In the genomic region with DNA sequence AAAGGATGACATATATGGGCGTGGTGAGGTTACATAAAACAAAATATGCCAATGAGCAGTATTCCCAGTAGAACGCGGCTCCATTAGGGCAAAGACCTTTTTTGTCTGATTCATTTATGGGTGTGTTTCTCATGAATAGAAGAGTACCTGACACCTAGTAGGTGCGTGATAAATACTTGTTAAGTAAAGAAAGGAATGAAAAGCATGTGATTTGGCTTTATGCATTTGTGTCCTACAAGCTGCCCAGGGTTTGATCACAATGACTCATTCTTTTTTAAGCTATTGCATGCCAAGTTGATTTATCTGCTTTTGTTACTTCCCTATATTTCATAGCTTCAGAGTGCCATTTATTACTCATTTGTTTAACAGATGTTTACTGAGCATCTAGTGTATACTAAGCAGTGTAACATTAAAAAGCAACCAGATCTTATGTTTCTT, we compare ENCODE assay signal across 8 cellular contexts. TPM values are rescaled to one million over a fixed set of nuclear protein-coding genes. Genes with fewer than 3 reads are reported as not detected.
DNase-seq lines count a peak whose midpoint lies in the region; ATAC-seq, FAIRE-seq and TF ChIP-seq lines count a peak whose summit lies in the region.
"Had no signal": no experiment of that assay in that cellular context is flagged by ENCODE, and none has a peak within 500 bp of the region (broad histone marks: within the 10 kb centered on the region; RNA-seq: fewer than 3 reads in every experiment).

No MANE protein-coding gene starts in this region.

- DNase-seq in HFFc6 = peak; percentile 70
- peak; percentile 86 for DNase-seq in RWPE1 (ENCODE audit: low spot score)
- peak; percentile 33 for DNase-seq in fibroblast of gingiva (ENCODE audit: low read depth)
- no peak for DNase-seq in spleen
- no peak for DNase-seq in posterior cingulate gyrus
- no peak for DNase-seq in GM12892 (ENCODE audit: insufficient read length)
- no peak for DNase-seq in lower lobe of right lung

- no peak overlapping the region for H3K27ac ChIP-seq in RWPE1
- H3K27ac ChIP-seq in spleen = peak overlapping the region in 6 of 8 donors; percentile 6 to 68 (median 52)
- no peak overlapping the region for H3K27ac ChIP-seq in lower lobe of right lung

- H3K4me1 Mint-ChIP-seq in HFFc6 (ENCODE audit: low read depth) = peaks cover 84% of the 10 kb centered on the region

- H3K9me3 ChIP-seq in spleen (no peaks in the 10 kb centered on the region), lower lobe of right lung (no peaks in the 10 kb centered on the region)
- H3K9me3 ChIP-seq: suprapubic skin had no signal

- intact Hi-C loops in spleen (cut with DNase I; ENCODE audit: low total_unique reads) = no loop called here
- intact Hi-C loops in posterior cingulate gyrus (cut with DNase I) = no loop called here
- intact Hi-C loops in lower lobe of right lung (cut with DNase I) = no loop called here

- TF ChIP-seq CTCF in HFFc6 (IDR thresholded peaks at IDR 0.05) = no peak
- no peak for TF ChIP-seq CTCF in RWPE1 (conservative IDR thresholded peaks at IDR 0.05; ENCODE audit: low read depth)
- no peak for TF ChIP-seq CTCF in spleen (IDR thresholded peaks at IDR 0.05 in 8 of 11, conservative IDR thresholded peaks at IDR 0.05 in 3 of 11)
- no peak for TF ChIP-seq CTCF in lower lobe of right lung (IDR thresholded peaks at IDR 0.05)

- H3K4me3 ChIP-seq in spleen (peak overlapping the region in 2 of 8 donors; percentile 21 to 26), lower lobe of right lung (no peak overlapping the region)
- H3K4me3 ChIP-seq: suprapubic skin had no signal

- ATAC-seq in lower lobe of right lung = no peak

- peak overlapping the region; percentile 48 for H3K4me3 Mint-ChIP-seq in HFFc6

- POLR2A ChIA-PET in RWPE1 (lab: Yijun Ruan, JAX; ENCODE audit: low non-redundant PET) = no interaction called here

- peaks cover 32% of the 10 kb centered on the region for H3K36me3 Mint-ChIP-seq in HFFc6 (ENCODE audit: low read depth)

- TF ChIP-seq POLR2A in spleen (IDR thresholded peaks at IDR 0.05) (no peak), GM12892 (IDR thresholded peaks at IDR 0.05; ENCODE audit: low read depth, low read length) (no peak)

- H3K27me3 ChIP-seq in spleen (replicated peaks in 1 of 7) (no peaks in the 10 kb centered on the region), lower lobe of right lung (ENCODE audit: low read depth) (no peaks in the 10 kb centered on the region)
- H3K27me3 ChIP-seq: suprapubic skin had no signal

- H3K4me1 ChIP-seq in spleen = peaks cover 0 to 10% (median 0%) of the 10 kb centered on the region in 6 donors
- H3K4me1 ChIP-seq in lower lobe of right lung = peaks cover 7% of the 10 kb centered on the region

- 58 to 67% (median 59%) methylated on average over 4 of the region's 4 CpGs for WGBS in spleen, 5 donors

- peaks cover 0 to 11% (median 0%) of the 10 kb centered on the region in 6 donors for H3K36me3 ChIP-seq in spleen
- H3K36me3 ChIP-seq in lower lobe of right lung = no peaks in the 10 kb centered on the region
- H3K36me3 ChIP-seq: suprapubic skin had no signal

- H3K27ac Mint-ChIP-seq in HFFc6 = peak overlapping the region; percentile 70

- H3K9me3 Mint-ChIP-seq in HFFc6 = no peaks in the 10 kb centered on the region

- H3K27me3 Mint-ChIP-seq in HFFc6 (ENCODE audit: insufficient read depth) = no peaks in the 10 kb centered on the region

- no peak for FAIRE-seq in GM12892 (lab: Jason Lieb, UNC)

- CTCF ChIA-PET in RWPE1 (lab: Yijun Ruan, JAX) = interaction anchor here (0.9 kb wide), 1 partner anchor 21 kb away, joined by 9 read pairs; no protein-coding TSS in a partner anchor

RNA-seq across cellular contexts. Expression of a gene that starts 19.1 kb away (rescaled TPM):
- 1 to 10 TPM in 4 of 6 experiments, under 1 TPM in 2; 0.73 to 4.5 (median 1.1) TPM for total RNA-seq in HFFc6 (2021; fragmentation: NEBNext Ultra II Directional; extraction: Animal tissue kit (Norgen Biotek cat#: 25700))
- not detected for total RNA-seq in spleen
- polyA plus RNA-seq in spleen = under 1 TPM in 1 of 3 donors, not detected in 2; 0.10 TPM
- polyA plus RNA-seq in GM12892 (2012; ENCODE audit: missing spikeins) = 0.40 TPM
- total RNA-seq in lower lobe of right lung = not detected

Comparison
In these comparisons a context has a peak if more than half of its experiments do, and no peak if none do; other contexts are left out.
1. DNase-seq: peak in HFFc6 (single experiment), RWPE1 (single experiment) and fibroblast of gingiva (single experiment); none in spleen (single experiment), posterior cingulate gyrus (0 of 10), GM12892 (single experiment) and lower lobe of right lung (single experiment).
2. H3K27ac ChIP-seq: peak in spleen (6 of 8); none in RWPE1 (single experiment) and lower lobe of right lung (single experiment).